Comparison of ENCODE assay signal across 8 cellular contexts in genomic region chr9:89496645-89497044, GRCh38. TPM values are rescaled to one million over a fixed set of nuclear protein-coding genes. Genes with fewer than 3 reads are reported as not detected.
DNase-seq lines count a peak whose midpoint lies in the region; ATAC-seq and TF ChIP-seq lines count a peak whose summit lies in the region.

No MANE protein-coding gene starts in this region.

- intact Hi-C loops in CD4-positive, alpha-beta memory T cell (cut with micrococcal nuclease), result loop anchor here (1.0 to 2.0 kb wide), 2 partner anchors 14 to 53 kb away; no protein-coding TSS in a partner anchor

- H3K27me3 Mint-ChIP-seq in CD4-positive, alpha-beta memory T cell, result no peaks in the 10 kb centered on the region
- H3K27me3 Mint-ChIP-seq in endodermal cell (ENCODE audit: insufficient read depth), result peaks cover 2% of the 10 kb centered on the region

- peaks cover 0 to 1% (median 0%) of the 10 kb centered on the region in 8 donors for H3K9me3 Mint-ChIP-seq in CD4-positive, alpha-beta memory T cell
- no peaks in the 10 kb centered on the region for H3K9me3 Mint-ChIP-seq in endodermal cell

- peak overlapping the region; percentile 87 to 98 (median 93) for H3K27ac Mint-ChIP-seq in CD4-positive, alpha-beta memory T cell
- H3K27ac Mint-ChIP-seq in endodermal cell, result no peak overlapping the region

- peak overlapping the region; percentile 72 for H3K27ac ChIP-seq in CD4-positive, alpha-beta memory T cell (ENCODE audit: low read depth, low read length)
- H3K27ac ChIP-seq in endodermal cell (ENCODE audit: low read depth, low read length), result no peak overlapping the region
- H3K27ac ChIP-seq in neutrophil, result peak overlapping the region; percentile 92

- ATAC-seq in HG03139 (IDR thresholded peaks at IDR 0.05; ENCODE audit: unreplicated experiment), result no peak

- 80 to 88% methylated on average over 2 to 9 of the region's 9 CpGs for WGBS in endodermal cell (ENCODE audit: insufficient coverage in 1 of 2, insufficient read length in 1 of 2), 2 experiments

- H3K36me3 Mint-ChIP-seq in CD4-positive, alpha-beta memory T cell, result peaks cover 4 to 31% of the 10 kb centered on the region in 2 donors
- no peaks in the 10 kb centered on the region for H3K36me3 Mint-ChIP-seq in endodermal cell (ENCODE audit: low read depth)

- peaks cover 86% of the 10 kb centered on the region for H3K4me1 ChIP-seq in CD4-positive, alpha-beta memory T cell (ENCODE audit: insufficient read depth, low read length)
- H3K4me1 ChIP-seq in endodermal cell (ENCODE audit: control insufficient read depth, insufficient read depth, low read length), result peaks cover 4% of the 10 kb centered on the region
- H3K4me1 ChIP-seq in neutrophil (ENCODE audit: control insufficient read depth in 1 of 2, insufficient read depth in 1 of 2, low read depth in 1 of 2, low read length in 1 of 2), result peaks cover 62 to 72% of the 10 kb centered on the region in 2 experiments

- CTCF ChIA-PET in CD4-positive, alpha-beta memory T cell (lab: Charles Lee; ENCODE audit: partially characterized antibody), result interaction anchor here (0.9 to 3.0 kb wide), 7 partner anchors 15 to 79 kb away, joined by 3 to 23 read pairs (median 3); no protein-coding TSS in a partner anchor

- peak in 3 of 5 donors; percentile 23 to 68 (median 36) for DNase-seq in CD4-positive, alpha-beta memory T cell
- DNase-seq in MV-4-11 (lab: John Stamatoyannopoulos, UW), result peak; percentile 19
- DNase-seq in endodermal cell, result no peak
- DNase-seq in G401 (ENCODE audit: low spot score), result no peak
- no peak for DNase-seq in activated gamma-delta T cell (lab: John Stamatoyannopoulos, UW)
- DNase-seq in OCI-M2 (lab: John Stamatoyannopoulos, UW; ENCODE audit: unreplicated experiment), result no peak

- POLR2A ChIA-PET in CD4-positive, alpha-beta memory T cell (lab: Charles Lee; ENCODE audit: partially characterized antibody), result interaction anchor here (0.9 to 3.0 kb wide), 17 partner anchors 14 to 91 kb away, joined by 3 to 25 read pairs (median 6); no protein-coding TSS in a partner anchor

- H3K27me3 ChIP-seq in CD4-positive, alpha-beta memory T cell (ENCODE audit: insufficient read depth, low read length), result no peaks in the 10 kb centered on the region
- H3K27me3 ChIP-seq in endodermal cell (ENCODE audit: control insufficient read depth, insufficient read depth, low read length, poor library complexity, severe bottlenecking) (no peaks in the 10 kb centered on the region), neutrophil (no peaks in the 10 kb centered on the region)

- H3K36me3 ChIP-seq in CD4-positive, alpha-beta memory T cell (ENCODE audit: insufficient read depth, low read length), result no peaks in the 10 kb centered on the region
- no peaks in the 10 kb centered on the region for H3K36me3 ChIP-seq in endodermal cell (ENCODE audit: control insufficient read depth, insufficient read depth, low read length)
- peaks cover 17% of the 10 kb centered on the region for H3K36me3 ChIP-seq in neutrophil

- H3K4me3 Mint-ChIP-seq in CD4-positive, alpha-beta memory T cell, result peak overlapping the region; percentile 94 to 100 (median 98)
- H3K4me3 Mint-ChIP-seq in endodermal cell, result peak overlapping the region; percentile 57

- H3K4me1 Mint-ChIP-seq in CD4-positive, alpha-beta memory T cell, result peaks cover 68 to 93% (median 80%) of the 10 kb centered on the region in 4 donors
- H3K4me1 Mint-ChIP-seq in endodermal cell, result peaks cover 9% of the 10 kb centered on the region

- in situ Hi-C loops in G401 (cut with HindIII; ENCODE audit: low sequenced_read_pairs), result no loop called here

- H3K9me3 ChIP-seq in CD4-positive, alpha-beta memory T cell (ENCODE audit: control insufficient read depth in 1 of 2, low read length in 2 of 2), result no peaks in the 10 kb centered on the region
- H3K9me3 ChIP-seq in endodermal cell (ENCODE audit: control insufficient read depth, low read length), result no peaks in the 10 kb centered on the region
- H3K9me3 ChIP-seq in neutrophil, result no peaks in the 10 kb centered on the region

- peak overlapping the region; percentile 89 to 98 for H3K4me3 ChIP-seq in CD4-positive, alpha-beta memory T cell (ENCODE audit: low read length in 2 of 2)
- H3K4me3 ChIP-seq in endodermal cell (ENCODE audit: low read length) (peak overlapping the region; percentile 82), neutrophil (ENCODE audit: low read depth in 1 of 2, low read length in 1 of 2) (peak overlapping the region; percentile 91 to 94)

- TF ChIP-seq CTCF in endodermal cell (conservative IDR thresholded peaks at IDR 0.05) (no peak), neutrophil (IDR thresholded peaks at IDR 0.05) (no peak)

- H3K9ac ChIP-seq in endodermal cell (ENCODE audit: extremely low read depth, low read length, poor library complexity, severe bottlenecking), result no peak overlapping the region

RNA-seq across cellular contexts. Expression of gene SEMA4D, which starts 1.3 kb away (rescaled TPM):
- total RNA-seq in CD4-positive, alpha-beta memory T cell, result 100 to 1,000 TPM; 393 to 410 TPM
- 100 to 1,000 TPM in 1 of 2 donors, 10 to 100 TPM in 1; 49.5 to 166 TPM for polyA plus RNA-seq in CD4-positive, alpha-beta memory T cell
- 10 to 100 TPM; 42.8 to 51.0 TPM for total RNA-seq in endodermal cell
- 19.7 TPM for polyA plus RNA-seq in endodermal cell (2013, experiment 1 of 2)
- 18.5 TPM for polyA plus RNA-seq in endodermal cell (2013, experiment 2 of 2)
- total RNA-seq in G401 (2014; rRNA removed; shearing (Covaris generic)), result 2.2 and 2.3 TPM in 2 replicates

Comparison
In these comparisons a context has a peak if more than half of its experiments do, and no peak if none do; other contexts are left out.
1. DNase-seq: peak in CD4-positive, alpha-beta memory T cell (3 of 5) and MV-4-11 (single experiment); none in endodermal cell (single experiment), G401 (single experiment), activated gamma-delta T cell (single experiment) and OCI-M2 (single experiment).
2. RNA of gene SEMA4D, which starts 1.3 kb away (total RNA-seq): 393 to 410 TPM in CD4-positive, alpha-beta memory T cell and 42.8 to 51.0 TPM in endodermal cell; 2.2 to 2.3 TPM in G401; every median in the first group is over 10 times any median in the second.
3. Peak in every context shown above with its lines, with median percentiles within 50 percentile points of each other: H3K4me3 ChIP-seq.